Comparison of ENCODE assay signal across 25 cellular contexts in the genomic region with DNA sequence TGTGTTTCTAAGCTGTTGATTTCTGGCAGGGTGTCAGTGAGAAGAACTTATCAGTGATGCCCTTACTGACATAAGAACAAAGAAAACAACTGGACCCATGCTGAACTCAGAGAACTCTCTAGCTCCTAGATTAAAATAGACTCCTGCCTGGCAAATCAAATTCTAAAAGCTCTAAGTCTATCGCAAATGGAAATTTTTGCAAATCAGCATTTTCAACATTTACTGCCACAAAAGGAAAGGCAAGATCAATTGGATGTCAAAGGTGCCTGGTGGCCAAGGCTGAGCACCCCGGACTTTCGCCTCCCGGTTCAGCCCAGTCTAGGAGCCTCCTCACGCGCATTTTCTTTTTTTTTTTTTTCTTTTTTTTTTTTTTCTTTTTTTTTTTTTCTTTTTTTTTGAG.
DNase-seq lines count a peak whose midpoint lies in the region; ATAC-seq, FAIRE-seq and TF ChIP-seq lines count a peak whose summit lies in the region.
"Had no signal": no experiment of that assay in that cellular context is flagged by ENCODE, and none has a peak within 500 bp of the region (broad histone marks: within the 10 kb centered on the region; RNA-seq: fewer than 3 reads in every experiment).

No MANE protein-coding gene starts in this region.

- H3K27ac ChIP-seq in HepG2 (ENCODE audit: extremely low read length, insufficient read depth, low read length) (no peak overlapping the region), right lobe of liver (no peak overlapping the region), K562 (ENCODE audit: extremely low read depth, low read depth, low read length) (no peak overlapping the region)
- H3K27ac ChIP-seq: 22Rv1, BLaER1 had no signal

- TF ChIP-seq RAD21 in HepG2 (CRISPR knock-in tag; IDR thresholded peaks at IDR 0.05) (no peak), K562 (CRISPR knock-in tag; conservative IDR thresholded peaks at IDR 0.05 in 1 of 2, IDR thresholded peaks at IDR 0.05 in 1 of 2) (no peak)

- CTCF ChIA-PET in HepG2 (lab: Yijun Ruan, JAX; ENCODE audit: low intra/inter-chr PET ratio, low total read pairs) (no interaction called here), K562 (lab: Yijun Ruan, JAX; ENCODE audit: low intra/inter-chr PET ratio) (no interaction called here)

- H3K9me3 ChIP-seq in HepG2 (ENCODE audit: low read length), result no peaks in the 10 kb centered on the region
- no peaks in the 10 kb centered on the region for H3K9me3 ChIP-seq in right lobe of liver
- H3K9me3 ChIP-seq in K562 (replicated peaks; ENCODE audit: control insufficient read depth, insufficient read depth, low read depth, low read length), result no peaks in the 10 kb centered on the region
- H3K9me3 ChIP-seq: BE2C had no signal

- 17% methylated on average over 6 of the region's 6 CpGs for WGBS in HepG2 (ENCODE audit: low lambda C conversion rate)
- WGBS in right lobe of liver (ENCODE audit: insufficient coverage, low coverage, low lambda C conversion rate, missing lambda C conversion rate), result 57% methylated on average over 1 of the region's 6 CpGs
- WGBS in K562 (ENCODE audit: insufficient coverage, low coverage, missing lambda C conversion rate), result 6% methylated on average over 2 of the region's 6 CpGs

- intact Hi-C loops in HepG2 (cut with micrococcal nuclease; ENCODE audit: unreplicated experiment), result no loop called here
- intact Hi-C loops in right lobe of liver (cut with DNase I), result no loop called here
- intact Hi-C loops in K562 (cut with micrococcal nuclease), result no loop called here
- intact Hi-C loops in posterior vena cava (cut with DNase I), result no loop called here

- H4K20me1 ChIP-seq in HepG2 (ENCODE audit: insufficient read depth, low read length), result no peaks in the 10 kb centered on the region
- no peaks in the 10 kb centered on the region for H4K20me1 ChIP-seq in K562 (replicated peaks; ENCODE audit: control insufficient read depth, insufficient read depth, low read length)
- H4K20me1 ChIP-seq: BLaER1 had no signal

- TF ChIP-seq EP300 in HepG2 (IDR thresholded peaks at IDR 0.05; ENCODE audit: low read depth in 2 of 2, low read length in 2 of 2) (no peak), HepG2 (CRISPR knock-in tag; IDR thresholded peaks at IDR 0.05; ENCODE audit: borderline replicate concordance) (no peak), K562 (IDR thresholded peaks at IDR 0.05; ENCODE audit: low read length) (no peak)

- POLR2A ChIA-PET in HepG2 (lab: Yijun Ruan, JAX) (no interaction called here), K562 (lab: Yijun Ruan, JAX) (no interaction called here)

- H2AFZ ChIP-seq in HepG2 (ENCODE audit: low read length) (no peak overlapping the region), K562 (ENCODE audit: low read depth, low read length) (no peak overlapping the region)

- TF ChIP-seq CTCF in HepG2 (CRISPR knock-in tag; IDR thresholded peaks at IDR 0.05) (no peak), right lobe of liver (IDR thresholded peaks at IDR 0.05) (no peak), K562 (IDR thresholded peaks at IDR 0.05 in 2 of 3, conservative IDR thresholded peaks at IDR 0.05 in 1 of 3; ENCODE audit: insufficient read depth in 2 of 3, low read depth in 1 of 3, low read length in 3 of 3) (no peak)

- H3K9me1 ChIP-seq in K562 (ENCODE audit: control insufficient read depth, insufficient read depth, low read length), result no peaks in the 10 kb centered on the region

- H3K4me1 ChIP-seq in HepG2 (ENCODE audit: insufficient read depth, low read length) (no peaks in the 10 kb centered on the region), right lobe of liver (no peaks in the 10 kb centered on the region), K562 (replicated peaks in 1 of 2; ENCODE audit: control insufficient read depth in 2 of 2, insufficient read depth in 2 of 2, low read length in 2 of 2) (no peaks in the 10 kb centered on the region)
- H3K4me1 ChIP-seq: BE2C, BLaER1 had no signal

- ATAC-seq in HepG2, result no peak
- no peak for ATAC-seq in right lobe of liver
- no peak for ATAC-seq in K562
- no peak for ATAC-seq in HG02884 (IDR thresholded peaks at IDR 0.05; ENCODE audit: unreplicated experiment)
- no peak for ATAC-seq in left lobe of liver

- H3K9ac ChIP-seq in HepG2 (ENCODE audit: insufficient read depth, low read depth, low read length) (no peak overlapping the region), K562 (ENCODE audit: insufficient read depth in 1 of 2, low read depth in 2 of 2, low read length in 2 of 2) (no peak overlapping the region)
- H3K9ac ChIP-seq: BLaER1 had no signal

- H3K79me2 ChIP-seq in HepG2 (ENCODE audit: insufficient read depth, low read length) (no peaks in the 10 kb centered on the region), K562 (ENCODE audit: control insufficient read depth, insufficient read depth, low read length) (no peaks in the 10 kb centered on the region)

- H3K36me3 ChIP-seq in HepG2 (replicated peaks in 1 of 2; ENCODE audit: control insufficient read depth in 1 of 2, insufficient read depth in 2 of 2, low read length in 2 of 2), result no peaks in the 10 kb centered on the region
- no peaks in the 10 kb centered on the region for H3K36me3 ChIP-seq in right lobe of liver
- H3K36me3 ChIP-seq in K562 (ENCODE audit: control insufficient read depth, insufficient read depth, low read length), result no peaks in the 10 kb centered on the region
- H3K36me3 ChIP-seq: BE2C, BLaER1 had no signal

- no peak overlapping the region for H3K4me2 ChIP-seq in HepG2 (ENCODE audit: low read depth, low read length)
- H3K4me2 ChIP-seq in K562 (ENCODE audit: insufficient read depth, low read length), result no peak overlapping the region
- H3K4me2 ChIP-seq: BLaER1 had no signal

- BruUV-seq in HepG2 (replicated peaks; lab: Mats Ljungman, UMichigan) (no TSS peak), K562 (replicated peaks; lab: Mats Ljungman, UMichigan) (no TSS peak)

- peaks cover 0 to 10% of the 10 kb centered on the region in 2 experiments; a peak in 2 of 5 replicates for H3K27me3 ChIP-seq in HepG2 (ENCODE audit: control insufficient read depth in 1 of 2, insufficient read depth in 2 of 2, low read length in 2 of 2)
- H3K27me3 ChIP-seq in right lobe of liver, result no peaks in the 10 kb centered on the region
- H3K27me3 ChIP-seq in K562 (ENCODE audit: control insufficient read depth in 2 of 2, insufficient read depth in 2 of 2, low read length in 2 of 2), result peaks cover 0 to 4% of the 10 kb centered on the region in 2 experiments; a peak in 1 of 5 replicates
- H3K27me3 ChIP-seq: BE2C, BLaER1 had no signal

- no peak for FAIRE-seq in HepG2 (lab: Jason Lieb, UNC)
- FAIRE-seq in K562 (lab: Jason Lieb, UNC), result no peak
- FAIRE-seq: G401.6, GM12891, GM19239 had no signal

- no peak for DNase-seq in HepG2 (ENCODE audit: low spot score)
- no peak for DNase-seq in right lobe of liver
- no peak for DNase-seq in K562 (ENCODE audit: extremely low read depth in 1 of 4, low spot score in 3 of 4)
- DNase-seq in posterior vena cava (ENCODE audit: low spot score), result peak; percentile 22
- no peak for DNase-seq in NCI-H2081 treated with DMSO at 0.1 percent for 48 hours (lab: John Stamatoyannopoulos, UW)
- no peak for DNase-seq in left lobe of liver (ENCODE audit: low spot score)
- DNase-seq: ACHN; BE2C; C1 segment of cervical spinal cord; CD4-positive, alpha-beta memory T cell; CD4-positive, CD25-positive, alpha-beta regulatory T cell; CD8-positive, alpha-beta memory T cell; COR-L47; DMS 273 treated with DMSO at 0.1 percent for 48 hours; DMS153; DMS53; DMS79; DND-41; GF-D8 had no signal

- in situ Hi-C loops in HepG2 (cut with HindIII; ENCODE audit: extremely low pct_ligation_motif_present, low pct_unique_long_range_greater_than_20kb) (no loop called here), K562 (cut with MboI) (no loop called here)

- TF ChIP-seq POLR2A in HepG2 (IDR thresholded peaks at IDR 0.05; ENCODE audit: insufficient read depth in 1 of 2, low read depth in 2 of 2, low read length in 2 of 2) (no peak), right lobe of liver (IDR thresholded peaks at IDR 0.05) (no peak), K562 (conservative IDR thresholded peaks at IDR 0.05) (no peak)

- H3K4me3 ChIP-seq in HepG2 (replicated peaks in 1 of 3; ENCODE audit: insufficient read depth in 1 of 3, low read depth in 2 of 3, low read length in 3 of 3) (no peak overlapping the region), right lobe of liver (no peak overlapping the region), K562 (no peak overlapping the region)
- H3K4me3 ChIP-seq: BLaER1 had no signal

TF ChIP-seq in HepG2, 621 proteins besides CTCF, POLR2A, EP300 and RAD21:
- TF ChIP-seq MAFF (IDR thresholded peaks at IDR 0.05; ENCODE audit: low read depth, low read length) (peak; percentile 78), ZNF446 (CRISPR knock-in tag; IDR thresholded peaks at IDR 0.05) (no peak), MAFK (conservative IDR thresholded peaks at IDR 0.05 in 1 of 2, IDR thresholded peaks at IDR 0.05 in 1 of 2; ENCODE audit: low read length in 2 of 2) (peak; percentile 77 to 81)

TF ChIP-seq in K562, 482 proteins besides CTCF, POLR2A, EP300 and RAD21:
- TF ChIP-seq ZNF23 (CRISPR knock-in tag; IDR thresholded peaks at IDR 0.05) (no peak), C11orf30 (IDR thresholded peaks at IDR 0.05; ENCODE audit: low read depth) (peak; percentile 52; the same call in 1 of the 2 replicates), ZNF316 (IDR thresholded peaks at IDR 0.05) (peak; percentile 64), ZNF146 (CRISPR knock-in tag; IDR thresholded peaks at IDR 0.05; ENCODE audit: unreplicated experiment) (no peak), MAFG (tag; conservative IDR thresholded peaks at IDR 0.05) (peak; percentile 33; the same call in 1 of the 2 replicates)

Comparison
In these comparisons a context has a peak if more than half of its experiments do, and no peak if none do; other contexts are left out.
1. Of the 241 proteins assayed by ChIP-seq in both HepG2 and K562: peak only in HepG2: MAFF and MAFK; only in K562: MAFG; in both: none; in neither: 238.